In genomic region chr2:86201951-86202692, GRCh38 we compare ENCODE assay signal across 1 cellular context.
TF ChIP-seq lines count a peak whose summit lies in the region.

No MANE protein-coding gene starts in this region.

TF ChIP-seq in IMR-90, 13 proteins besides CTCF, POLR2A, EP300 and RAD21:
- TF ChIP-seq USF2 (IDR thresholded peaks at IDR 0.05; ENCODE audit: low read depth, low read length) (no peak), MAFK (IDR thresholded peaks at IDR 0.05; ENCODE audit: low read depth, low read length) (no peak), CHD1 (IDR thresholded peaks at IDR 0.05; ENCODE audit: low read depth, low read length) (no peak), RCOR1 (IDR thresholded peaks at IDR 0.05; ENCODE audit: insufficient replicate concordance, low read length) (no peak), NFE2L2 (IDR thresholded peaks at IDR 0.05; ENCODE audit: low read depth, low read length) (no peak), SMC3 (IDR thresholded peaks at IDR 0.05; ENCODE audit: low read depth, low read length) (no peak), FOS (IDR thresholded peaks at IDR 0.05; ENCODE audit: low read depth, low read length) (no peak), RFX5 (IDR thresholded peaks at IDR 0.05; ENCODE audit: low read depth, low read length) (no peak), BHLHE40 (IDR thresholded peaks at IDR 0.05; ENCODE audit: low read depth, low read length) (no peak), ELK1 (IDR thresholded peaks at IDR 0.05; ENCODE audit: borderline replicate concordance, low read depth, low read length) (no peak), MAZ (IDR thresholded peaks at IDR 0.05; ENCODE audit: borderline replicate concordance, low read depth, low read length) (no peak)
